Comparison of ENCODE assay signal across 19 cellular contexts in genomic region chr21:46375560-46376230, GRCh38. TPM values are rescaled to one million over a fixed set of nuclear protein-coding genes. Genes with fewer than 3 reads are reported as not detected.
DNase-seq lines count a peak whose midpoint lies in the region; ATAC-seq, FAIRE-seq and TF ChIP-seq lines count a peak whose summit lies in the region.
"Had no signal": no experiment of that assay in that cellular context is flagged by ENCODE, and none has a peak within 500 bp of the region (broad histone marks: within the 10 kb centered on the region; RNA-seq: fewer than 3 reads in every experiment).

No MANE protein-coding gene starts in this region.

- H3K9ac ChIP-seq in HepG2 (ENCODE audit: insufficient read depth, low read depth, low read length) = no peak overlapping the region

- peaks cover 7% of the 10 kb centered on the region for H3K79me2 ChIP-seq in HepG2 (ENCODE audit: insufficient read depth, low read length)

- TF ChIP-seq CTCF in esophagus muscularis mucosa (IDR thresholded peaks at IDR 0.05) = no peak
- no peak for TF ChIP-seq CTCF in right atrium auricular region (IDR thresholded peaks at IDR 0.05)
- TF ChIP-seq CTCF in psoas muscle (IDR thresholded peaks at IDR 0.05) = no peak
- no peak for TF ChIP-seq CTCF in HepG2 (CRISPR knock-in tag; IDR thresholded peaks at IDR 0.05)

- H3K4me2 ChIP-seq in HepG2 (ENCODE audit: low read depth, low read length) = no peak overlapping the region

- no peak overlapping the region for H2AFZ ChIP-seq in HepG2 (ENCODE audit: low read length)

- BruUV-seq in HepG2 (replicated peaks; lab: Mats Ljungman, UMichigan) = no TSS peak

- intact Hi-C loops in esophagus muscularis mucosa (cut with DNase I) (no loop called here), psoas muscle (cut with DNase I) (loop anchor here in 1 of 2 donors (2.0 kb wide), 2 partner anchors 17 to 27 kb away; no protein-coding TSS in a partner anchor), HepG2 (cut with micrococcal nuclease; ENCODE audit: unreplicated experiment) (no loop called here)

- no peak for TF ChIP-seq EP300 in esophagus muscularis mucosa (IDR thresholded peaks at IDR 0.05)
- no peak for TF ChIP-seq EP300 in HepG2 (IDR thresholded peaks at IDR 0.05; ENCODE audit: low read depth in 2 of 2, low read length in 2 of 2)
- no peak for TF ChIP-seq EP300 in HepG2 (CRISPR knock-in tag; IDR thresholded peaks at IDR 0.05; ENCODE audit: borderline replicate concordance)

- H3K9me3 ChIP-seq in esophagus muscularis mucosa (no peaks in the 10 kb centered on the region), right atrium auricular region (no peaks in the 10 kb centered on the region), psoas muscle (no peaks in the 10 kb centered on the region), MG63 (no peaks in the 10 kb centered on the region), HepG2 (ENCODE audit: low read length) (no peaks in the 10 kb centered on the region)
- H3K9me3 ChIP-seq: Peyer's patch had no signal

- TF ChIP-seq POLR2A in esophagus muscularis mucosa (IDR thresholded peaks at IDR 0.05; ENCODE audit: low read depth) (peak; percentile 6), HepG2 (IDR thresholded peaks at IDR 0.05; ENCODE audit: insufficient read depth in 1 of 2, low read depth in 2 of 2, low read length in 2 of 2) (no peak)

- in situ Hi-C loops in HepG2 (cut with HindIII; ENCODE audit: extremely low pct_ligation_motif_present, low pct_unique_long_range_greater_than_20kb) = no loop called here

- H3K4me3 ChIP-seq in H7 (ENCODE audit: insufficient read depth, low read depth, low read length) = no peak overlapping the region
- H3K4me3 ChIP-seq in esophagus muscularis mucosa = no peak overlapping the region
- H3K4me3 ChIP-seq in right atrium auricular region = peak overlapping the region; percentile 24 to 25
- peak overlapping the region; percentile 60 for H3K4me3 ChIP-seq in psoas muscle
- no peak overlapping the region for H3K4me3 ChIP-seq in MG63
- H3K4me3 ChIP-seq in HepG2 (replicated peaks in 1 of 3; ENCODE audit: insufficient read depth in 1 of 3, low read depth in 2 of 3, low read length in 3 of 3) = no peak overlapping the region
- H3K4me3 ChIP-seq: Peyer's patch, SK-N-MC had no signal

- H4K20me1 ChIP-seq in HepG2 (ENCODE audit: insufficient read depth, low read length) = no peaks in the 10 kb centered on the region

- FAIRE-seq in HepG2 (lab: Jason Lieb, UNC) = no peak

- no peak for TF ChIP-seq RAD21 in HepG2 (CRISPR knock-in tag; IDR thresholded peaks at IDR 0.05)

- POLR2A ChIA-PET in HepG2 (lab: Yijun Ruan, JAX) = no interaction called here

- H3K27ac ChIP-seq in esophagus muscularis mucosa (replicated peaks in 1 of 4) (no peak overlapping the region), right atrium auricular region (peak overlapping the region; percentile 82 to 90), psoas muscle (peak overlapping the region; percentile 96), HepG2 (ENCODE audit: extremely low read length, insufficient read depth, low read length) (no peak overlapping the region)
- H3K27ac ChIP-seq: Peyer's patch, SK-N-MC had no signal

- no peaks in the 10 kb centered on the region for H3K27me3 ChIP-seq in H7 (ENCODE audit: control insufficient read depth, insufficient read depth, low read length)
- no peaks in the 10 kb centered on the region for H3K27me3 ChIP-seq in esophagus muscularis mucosa
- H3K27me3 ChIP-seq in right atrium auricular region = no peaks in the 10 kb centered on the region
- H3K27me3 ChIP-seq in psoas muscle (ENCODE audit: insufficient read depth in 3 of 3, low read length in 2 of 3) = no peaks in the 10 kb centered on the region
- H3K27me3 ChIP-seq in MG63 = no peaks in the 10 kb centered on the region
- no peaks in the 10 kb centered on the region for H3K27me3 ChIP-seq in HepG2 (ENCODE audit: control insufficient read depth in 1 of 2, insufficient read depth in 2 of 2, low read length in 2 of 2)
- H3K27me3 ChIP-seq: Peyer's patch had no signal

- H3K36me3 ChIP-seq in H7 (replicated peaks; ENCODE audit: control insufficient read depth, insufficient read depth, low read length) (peaks cover 5% of the 10 kb centered on the region), esophagus muscularis mucosa (peaks cover 0 to 39% (median 13%) of the 10 kb centered on the region in 4 donors), right atrium auricular region (no peaks in the 10 kb centered on the region), psoas muscle (ENCODE audit: insufficient read depth in 1 of 2, low read depth in 1 of 2) (peaks cover 2 to 27% of the 10 kb centered on the region in 2 donors), MG63 (peaks cover 71% of the 10 kb centered on the region), HepG2 (replicated peaks in 1 of 2; ENCODE audit: control insufficient read depth in 1 of 2, insufficient read depth in 2 of 2, low read length in 2 of 2) (peaks cover 9 to 21% of the 10 kb centered on the region in 2 experiments; a peak in 4 of 5 replicates)

- ATAC-seq in psoas muscle (peak; percentile 57 to 78 (median 64)), HepG2 (no peak; the same call in 2 of the 3 replicates), GM18858 (IDR thresholded peaks at IDR 0.05; ENCODE audit: unreplicated experiment) (no peak)
- ATAC-seq: HCT116 had no signal

- DNase-seq in H7 (peak; percentile 62), esophagus muscularis mucosa (ENCODE audit: extremely low spot score) (no peak), right atrium auricular region (ENCODE audit: low spot score) (no peak), psoas muscle (peak; percentile 76 to 93), MG63 (no peak), HepG2 (ENCODE audit: low spot score) (no peak), NCI-H82 (lab: John Stamatoyannopoulos, UW) (no peak)
- DNase-seq: DMS 273 treated with DMSO at 0.1 percent for 48 hours; DND-41; NCI-H1048; NCI-H1436 treated with DMSO at 0.1 percent for 48 hours; NCI-H2029 treated with DMSO at 0.1 percent for 48 hours; NCI-H446 treated with DMSO at 0.1 percent for 48 hours; NK-92 treated with Interleukin-12 subunit alpha and Interleukin-12 subunit beta, amount 100 ng/mL, for 24 hours; Peyer's patch; SHP77 had no signal

- CTCF ChIA-PET in HepG2 (lab: Yijun Ruan, JAX; ENCODE audit: low intra/inter-chr PET ratio, low total read pairs) = no interaction called here

- H3K4me1 ChIP-seq in esophagus muscularis mucosa = peaks cover 0 to 2% (median 0%) of the 10 kb centered on the region in 4 donors
- H3K4me1 ChIP-seq in right atrium auricular region = peaks cover 0 to 13% of the 10 kb centered on the region in 2 donors
- peaks cover 51% of the 10 kb centered on the region for H3K4me1 ChIP-seq in psoas muscle
- no peaks in the 10 kb centered on the region for H3K4me1 ChIP-seq in HepG2 (ENCODE audit: insufficient read depth, low read length)
- H3K4me1 ChIP-seq: Peyer's patch had no signal

- 88% methylated on average over 15 of the region's 32 CpGs for WGBS in esophagus muscularis mucosa
- WGBS in psoas muscle, 3 donors = 20 to 38% (median 38%) methylated on average over 32 of the region's 32 CpGs
- 96% methylated on average over 14 of the region's 32 CpGs for WGBS in HepG2 (ENCODE audit: low lambda C conversion rate)

RNA-seq across cellular contexts. Expression of gene PCNT, which starts 51.7 kb away (rescaled TPM):
- total RNA-seq in H7 (2014; rRNA removed; shearing (Covaris generic)) = 20.7 and 37.7 TPM in 2 replicates
- total RNA-seq in esophagus muscularis mucosa = 10 to 100 TPM; 21.2 to 35.1 (median 24.7) TPM
- 10 to 100 TPM; 31.7 to 40.3 TPM for total RNA-seq in right atrium auricular region
- total RNA-seq in psoas muscle = 100 to 1,000 TPM in 3 of 4 donors, 10 to 100 TPM in 1; 99.4 to 642 (median 295) TPM
- 100 to 1,000 TPM; 118 to 294 (median 248) TPM for polyA plus RNA-seq in psoas muscle
- total RNA-seq in MG63 (2014; rRNA removed; shearing (Covaris generic); ENCODE audit: low replicate concordance) = 51.7 and 57.0 TPM in 2 replicates
- 12.2 and 12.4 TPM in 2 replicates for total RNA-seq in HepG2 (2016; rRNA removed; fragmentation: Illumina TruSeq; extraction: Trizol)
- total RNA-seq in HepG2 (2016; cell fraction: cytosol; rRNA removed; fragmentation: Illumina TruSeq; extraction: Trizol; ENCODE audit: low read depth) = 11.8 and 13.7 TPM in 2 replicates
- total RNA-seq in HepG2 (2016; cell fraction: insoluble cytoplasmic fraction; rRNA removed; fragmentation: Illumina TruSeq; extraction: Trizol) = 9.9 and 13.1 TPM in 2 replicates
- total RNA-seq in HepG2 (2016; cell fraction: membrane; rRNA removed; fragmentation: Illumina TruSeq; extraction: Trizol) = 6.9 and 8.5 TPM in 2 replicates
- 24.8 and 28.6 TPM in 2 replicates for total RNA-seq in HepG2 (2016; cell fraction: nucleus; rRNA removed; fragmentation: Illumina TruSeq; extraction: Trizol)
- polyA plus RNA-seq in HepG2 (2011; rRNA removed) = 5.6 and 7.4 TPM in 2 replicates
- 2.5 and 3.7 TPM in 2 replicates for polyA plus RNA-seq in HepG2 (2011; cell fraction: cytosol; rRNA removed)
- polyA plus RNA-seq in HepG2 (2011; cell fraction: nucleus; rRNA removed) = 25.9 and 37.1 TPM in 2 replicates
- polyA plus RNA-seq in HepG2 (2012) = 6.5 and 6.9 TPM in 2 replicates
- 1.0 and 1.4 TPM in 2 replicates for polyA plus RNA-seq in HepG2 (2016; cell fraction: cytosol; fragmentation: Illumina TruSeq; extraction: Trizol; ENCODE audit: low read depth)
- polyA plus RNA-seq in HepG2 (2016; cell fraction: insoluble cytoplasmic fraction; fragmentation: Illumina TruSeq; extraction: Trizol; ENCODE audit: low read depth) = 8.8 and 9.4 TPM in 2 replicates
- polyA plus RNA-seq in HepG2 (2016; cell fraction: membrane; fragmentation: Illumina TruSeq; extraction: Trizol; ENCODE audit: low read depth) = 1.3 and 2.7 TPM in 2 replicates
- 46.6 and 55.1 TPM in 2 replicates for polyA plus RNA-seq in HepG2 (2016; cell fraction: nucleus; fragmentation: Illumina TruSeq; extraction: Trizol; ENCODE audit: insufficient read depth, low read depth)
- polyA minus RNA-seq in HepG2 (2011; rRNA and poly(A)+ RNA removed; ENCODE audit: low replicate concordance) = 31.0 and 75.2 TPM in 2 replicates
- polyA minus RNA-seq in HepG2 (2011; cell fraction: cytosol; rRNA and poly(A)+ RNA removed) = 4.6 and 7.0 TPM in 2 replicates
- polyA minus RNA-seq in HepG2 (2011; cell fraction: nucleus; rRNA and poly(A)+ RNA removed) = 17.2 and 19.3 TPM in 2 replicates

RNA-seq across cellular contexts. Expression of gene C21orf58, which starts 52.0 kb away (rescaled TPM):
- total RNA-seq in H7 (2014; rRNA removed; shearing (Covaris generic)) = 16.8 and 26.4 TPM in 2 replicates
- 1 to 10 TPM in 3 of 4 donors, under 1 TPM in 1; 0.50 to 2.5 (median 1.7) TPM for total RNA-seq in esophagus muscularis mucosa
- total RNA-seq in right atrium auricular region = under 1 TPM; 0.31 to 0.74 TPM
- 1 to 10 TPM in 3 of 4 donors, under 1 TPM in 1; 0.49 to 3.0 (median 1.1) TPM for total RNA-seq in psoas muscle
- 1 to 10 TPM in 1 of 3 donors, under 1 TPM in 2; 0.38 to 2.3 (median 0.47) TPM for polyA plus RNA-seq in psoas muscle
- 3.0 and 4.7 TPM in 2 replicates for total RNA-seq in MG63 (2014; rRNA removed; shearing (Covaris generic); ENCODE audit: low replicate concordance)
- 3.3 and 6.8 TPM in 2 replicates for total RNA-seq in HepG2 (2016; rRNA removed; fragmentation: Illumina TruSeq; extraction: Trizol)
- 5.2 and 5.5 TPM in 2 replicates for total RNA-seq in HepG2 (2016; cell fraction: cytosol; rRNA removed; fragmentation: Illumina TruSeq; extraction: Trizol; ENCODE audit: low read depth)
- total RNA-seq in HepG2 (2016; cell fraction: insoluble cytoplasmic fraction; rRNA removed; fragmentation: Illumina TruSeq; extraction: Trizol) = 2.2 and 7.3 TPM in 2 replicates
- total RNA-seq in HepG2 (2016; cell fraction: membrane; rRNA removed; fragmentation: Illumina TruSeq; extraction: Trizol) = 4.4 and 5.0 TPM in 2 replicates
- 7.9 and 14.5 TPM in 2 replicates for total RNA-seq in HepG2 (2016; cell fraction: nucleus; rRNA removed; fragmentation: Illumina TruSeq; extraction: Trizol)
- polyA plus RNA-seq in HepG2 (2011; rRNA removed) = 3.2 and 3.5 TPM in 2 replicates
- 0.99 and 1.6 TPM in 2 replicates for polyA plus RNA-seq in HepG2 (2011; cell fraction: cytosol; rRNA removed)
- polyA plus RNA-seq in HepG2 (2011; cell fraction: nucleus; rRNA removed) = 17.6 and 27.7 TPM in 2 replicates
- polyA plus RNA-seq in HepG2 (2012) = 1.3 and 2.8 TPM in 2 replicates
- 0.69 and 0.97 TPM in 2 replicates for polyA plus RNA-seq in HepG2 (2016; cell fraction: cytosol; fragmentation: Illumina TruSeq; extraction: Trizol; ENCODE audit: low read depth)
- polyA plus RNA-seq in HepG2 (2016; cell fraction: insoluble cytoplasmic fraction; fragmentation: Illumina TruSeq; extraction: Trizol; ENCODE audit: low read depth) = 1.4 and 2.3 TPM in 2 replicates
- polyA plus RNA-seq in HepG2 (2016; cell fraction: membrane; fragmentation: Illumina TruSeq; extraction: Trizol; ENCODE audit: low read depth) = 1.4 and 1.5 TPM in 2 replicates
- polyA plus RNA-seq in HepG2 (2016; cell fraction: nucleus; fragmentation: Illumina TruSeq; extraction: Trizol; ENCODE audit: insufficient read depth, low read depth) = 19.1 and 20.8 TPM in 2 replicates
- polyA minus RNA-seq in HepG2 (2011; rRNA and poly(A)+ RNA removed; ENCODE audit: low replicate concordance) = 12.3 and 40.6 TPM in 2 replicates
- polyA minus RNA-seq in HepG2 (2011; cell fraction: cytosol; rRNA and poly(A)+ RNA removed) = 2.3 and 2.5 TPM in 2 replicates
- 11.2 and 15.3 TPM in 2 replicates for polyA minus RNA-seq in HepG2 (2011; cell fraction: nucleus; rRNA and poly(A)+ RNA removed)

Comparison
In these comparisons a context has a peak if more than half of its experiments do, and no peak if none do; other contexts are left out.
1. DNase-seq: peak in H7 (single experiment) and psoas muscle (2 of 2); none in esophagus muscularis mucosa (single experiment), right atrium auricular region (single experiment), MG63 (single experiment), HepG2 (single experiment) and NCI-H82 (single experiment).
2. H3K4me3 ChIP-seq: peak in right atrium auricular region (2 of 2) and psoas muscle (single experiment); none in H7 (single experiment), esophagus muscularis mucosa (0 of 4), MG63 (single experiment) and HepG2 (0 of 3).
3. H3K27ac ChIP-seq: peak in right atrium auricular region (2 of 2) and psoas muscle (single experiment); none in esophagus muscularis mucosa (0 of 4) and HepG2 (single experiment).
4. ATAC-seq: peak in psoas muscle (4 of 4); none in HepG2 (single experiment) and GM18858 (single experiment).